ENCODE assay signal across 12 cellular contexts in genomic region chr1:161021959-161022332, GRCh38. TPM values are rescaled to one million over a fixed set of nuclear protein-coding genes. Genes with fewer than 3 reads are reported as not detected.
DNase-seq lines count a peak whose midpoint lies in the region; ATAC-seq and FAIRE-seq lines count a peak whose summit lies in the region.
"Had no signal": no experiment of that assay in that cellular context is flagged by ENCODE, and none has a peak within 500 bp of the region (broad histone marks: within the 10 kb centered on the region; RNA-seq: fewer than 3 reads in every experiment).

No MANE protein-coding gene starts in this region.

- WGBS in small intestine, 3 donors: 67 to 80% (median 73%) methylated on average over 2 of the region's 2 CpGs

- H3K9me3 ChIP-seq in SK-N-MC (ENCODE audit: low read depth, low read length) (no peaks in the 10 kb centered on the region), small intestine (ENCODE audit: control insufficient read depth, low read depth) (no peaks in the 10 kb centered on the region)
- H3K9me3 ChIP-seq: esophagus muscularis mucosa had no signal

- no peak overlapping the region for H3K9ac ChIP-seq in SK-N-MC (ENCODE audit: insufficient read length)

- H3K36me3 ChIP-seq in SK-N-MC (ENCODE audit: insufficient read depth, low read length) (no peaks in the 10 kb centered on the region), small intestine (ENCODE audit: control insufficient read depth in 2 of 2, insufficient read depth in 2 of 2, low read length in 2 of 2) (no peaks in the 10 kb centered on the region)
- H3K36me3 ChIP-seq: esophagus muscularis mucosa had no signal

- H3K27ac ChIP-seq in SK-N-MC: no peak overlapping the region
- peak overlapping the region; percentile 85 to 98 for H3K27ac ChIP-seq in small intestine (ENCODE audit: low read depth in 1 of 2, low read length in 1 of 2)

- DNase-seq in NCI-H146 (lab: John Stamatoyannopoulos, UW) (peak; percentile 5), NCI-H146 treated with DMSO at 0.1 percent for 48 hours (lab: John Stamatoyannopoulos, UW; ENCODE audit: unreplicated experiment) (no peak), SK-N-MC (ENCODE audit: low read depth, low spot score) (no peak), small intestine (no peak), left cardiac atrium (no peak)
- DNase-seq: 8988T, NCI-H226 had no signal

- peaks cover 0 to 6% of the 10 kb centered on the region in 2 donors for H3K4me1 ChIP-seq in small intestine (ENCODE audit: control insufficient read depth in 2 of 2, insufficient read depth in 1 of 2, low read depth in 1 of 2, low read length in 1 of 2)

- H3K27me3 ChIP-seq in small intestine (ENCODE audit: control insufficient read depth in 2 of 2, insufficient read depth in 2 of 2, low read length in 2 of 2): no peaks in the 10 kb centered on the region

- intact Hi-C loops in left cardiac atrium (cut with DNase I): no loop called here

- peak; percentile 59 for ATAC-seq in esophagus mucosa
- ATAC-seq in GM19467 (IDR thresholded peaks at IDR 0.05; ENCODE audit: unreplicated experiment): no peak
- no peak for ATAC-seq in GM19452 (IDR thresholded peaks at IDR 0.05; ENCODE audit: unreplicated experiment)
- no peak for ATAC-seq in left cardiac atrium

- no peak for FAIRE-seq in small intestine (lab: Jason Lieb, UNC)

- H3K4me3 ChIP-seq in SK-N-MC (peak overlapping the region; percentile 93), small intestine (ENCODE audit: low read depth in 1 of 2, low read length in 2 of 2) (peak overlapping the region in 1 of 2 donors; percentile 63)

RNA-seq across cellular contexts. Expression of gene F11R, which starts 1.0 kb away (rescaled TPM):
- total RNA-seq in esophagus mucosa (137 TPM), left cardiac atrium (10 to 100 TPM; 16.4 to 18.0 TPM)
- 10 to 100 TPM; 30.2 to 74.6 (median 36.7) TPM for polyA plus RNA-seq in small intestine

RNA-seq across cellular contexts. Expression of gene TSTD1, which starts 16.8 kb away (rescaled TPM):
- total RNA-seq in esophagus mucosa (67.9 TPM), left cardiac atrium (10 to 100 TPM; 21.6 to 23.5 TPM)
- 100 to 1,000 TPM in 2 of 3 donors, 10 to 100 TPM in 1; 65.8 to 185 (median 115) TPM for polyA plus RNA-seq in small intestine

RNA-seq across cellular contexts. Expression of gene USF1, which starts 23.8 kb away (rescaled TPM):
- 25.2 TPM for total RNA-seq in esophagus mucosa
- polyA plus RNA-seq in small intestine: 100 to 1,000 TPM in 2 of 3 donors, 10 to 100 TPM in 1; 60.1 to 123 (median 109) TPM
- 10 to 100 TPM; 33.7 to 34.4 TPM for total RNA-seq in left cardiac atrium

RNA-seq across cellular contexts. Expression of gene ARHGAP30, which starts 47.7 kb away (rescaled TPM):
- total RNA-seq in esophagus mucosa (6.0 TPM), left cardiac atrium (10 to 100 TPM in 1 of 2 donors, 1 to 10 TPM in 1; 7.4 to 10.0 TPM)
- polyA plus RNA-seq in small intestine: 1 to 10 TPM; 2.2 to 5.8 (median 5.4) TPM
- polyA plus RNA-seq: neural cell had no signal
